1 cellular context compared by ENCODE assay signal in the genomic region with DNA sequence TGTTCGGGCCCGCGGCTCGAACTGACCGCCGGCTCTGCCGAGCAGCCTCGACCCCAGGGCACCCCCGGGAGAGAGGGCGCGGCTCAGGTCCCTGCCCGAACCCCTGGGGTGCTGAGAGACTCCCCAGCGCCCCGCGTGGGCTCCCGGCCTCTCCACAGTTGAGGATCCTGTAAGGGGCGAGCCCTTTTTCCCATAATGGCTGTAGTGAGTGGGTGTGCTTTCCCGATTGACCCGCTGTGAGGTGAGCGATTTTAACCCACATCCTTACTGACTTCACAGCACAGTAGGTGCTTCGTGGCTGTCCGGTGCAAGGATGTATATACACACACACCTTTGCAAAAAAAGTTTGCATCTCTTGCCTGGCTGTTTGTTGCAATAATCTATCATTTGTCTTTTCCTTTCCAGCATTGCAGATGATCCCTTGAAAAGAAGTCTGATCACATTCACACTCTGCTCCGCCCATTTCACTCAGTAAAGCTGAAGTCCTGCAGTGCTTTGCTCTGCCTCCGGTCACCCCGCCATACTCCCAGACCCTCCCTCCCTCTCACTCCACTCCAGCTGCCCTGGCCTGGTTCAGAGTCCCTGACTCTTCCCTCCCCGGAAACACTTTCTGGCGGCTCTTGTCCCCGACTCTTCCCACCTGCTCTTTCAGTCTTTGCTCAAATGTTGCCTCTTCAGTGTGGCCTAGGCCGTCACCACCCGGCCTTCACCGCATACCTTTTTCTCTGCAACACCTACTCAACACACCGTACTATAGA.
TF ChIP-seq lines count a peak whose summit lies in the region.

No MANE protein-coding gene starts in this region.

TF ChIP-seq in A549, 52 proteins besides CTCF, POLR2A, EP300 and RAD21 (continued from another document):
- TF ChIP-seq TFCP2L1 (CRISPR knock-in tag; IDR thresholded peaks at IDR 0.05), result no peak
- TF ChIP-seq, protein P1, sequence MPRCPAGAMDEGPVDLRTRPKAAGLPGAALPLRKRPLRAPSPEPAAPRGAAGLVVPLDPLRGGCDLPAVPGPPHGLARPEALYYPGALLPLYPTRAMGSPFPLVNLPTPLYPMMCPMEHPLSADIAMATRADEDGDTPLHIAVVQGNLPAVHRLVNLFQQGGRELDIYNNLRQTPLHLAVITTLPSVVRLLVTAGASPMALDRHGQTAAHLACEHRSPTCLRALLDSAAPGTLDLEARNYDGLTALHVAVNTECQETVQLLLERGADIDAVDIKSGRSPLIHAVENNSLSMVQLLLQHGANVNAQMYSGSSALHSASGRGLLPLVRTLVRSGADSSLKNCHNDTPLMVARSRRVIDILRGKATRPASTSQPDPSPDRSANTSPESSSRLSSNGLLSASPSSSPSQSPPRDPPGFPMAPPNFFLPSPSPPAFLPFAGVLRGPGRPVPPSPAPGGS (IDR thresholded peaks at IDR 0.05), result no peak
- TF ChIP-seq GATA3 (IDR thresholded peaks at IDR 0.05; ENCODE audit: borderline replicate concordance), result no peak
- no peak for TF ChIP-seq ZFP36 (IDR thresholded peaks at IDR 0.05; ENCODE audit: borderline replicate concordance, partially characterized antibody)
- TF ChIP-seq SREBF2 (IDR thresholded peaks at IDR 0.05), result no peak
- TF ChIP-seq CBX8 (IDR thresholded peaks at IDR 0.05), result no peak
- TF ChIP-seq, protein P2, sequence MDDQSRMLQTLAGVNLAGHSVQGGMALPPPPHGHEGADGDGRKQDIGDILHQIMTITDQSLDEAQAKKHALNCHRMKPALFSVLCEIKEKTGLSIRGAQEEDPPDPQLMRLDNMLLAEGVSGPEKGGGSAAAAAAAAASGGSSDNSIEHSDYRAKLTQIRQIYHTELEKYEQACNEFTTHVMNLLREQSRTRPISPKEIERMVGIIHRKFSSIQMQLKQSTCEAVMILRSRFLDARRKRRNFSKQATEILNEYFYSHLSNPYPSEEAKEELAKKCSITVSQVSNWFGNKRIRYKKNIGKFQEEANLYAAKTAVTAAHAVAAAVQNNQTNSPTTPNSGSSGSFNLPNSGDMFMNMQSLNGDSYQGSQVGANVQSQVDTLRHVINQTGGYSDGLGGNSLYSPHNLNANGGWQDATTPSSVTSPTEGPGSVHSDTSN (IDR thresholded peaks at IDR 0.05), result no peak
- no peak for TF ChIP-seq HOXB5 (CRISPR knock-in tag; IDR thresholded peaks at IDR 0.05)
